7 cellular contexts compared by ENCODE assay signal in genomic region chr21:42615377-42615776, GRCh38. TPM values are rescaled to one million over a fixed set of nuclear protein-coding genes. Genes with fewer than 3 reads are reported as not detected.
DNase-seq lines count a peak whose midpoint lies in the region; FAIRE-seq and TF ChIP-seq lines count a peak whose summit lies in the region.
"Not testable (repeated sequence)": the region's sequence is repeated elsewhere in the genome, so short reads cannot be mapped to it uniquely, and the experiment has no call there.

No MANE protein-coding gene starts in this region.

- not testable (repeated sequence) for H3K9me2 ChIP-seq in Loucy (replicated peaks; ENCODE audit: low read depth, low read length)

- POLR2A ChIA-PET in CD8-positive, alpha-beta memory T cell (lab: Charles Lee), result interaction anchor here (1.1 kb wide), 1 partner anchor 69 kb away, joined by 3 read pairs; no protein-coding TSS in a partner anchor

- H3K4me3 ChIP-seq in BLaER1 treated with 17β-estradiol and CSF1 and Interleukin-3, amounts not matched to agents 10 nM and 100 nM; astrocyte (ENCODE audit: insufficient read depth, low read depth, low read length); parathyroid adenoma (ENCODE audit: low read depth, low read length): not testable (repeated sequence)
- peak overlapping the region; percentile 42 for H3K4me3 ChIP-seq in CD8-positive, alpha-beta memory T cell (ENCODE audit: low read length)
- H3K4me3 ChIP-seq in Loucy (ENCODE audit: low read length, poor library complexity, severe bottlenecking) (peak overlapping the region; percentile 70), kidney (ENCODE audit: low read length in 2 of 2) (peak overlapping the region in 1 of 2 donors; percentile 86)
- H3K4me3 ChIP-seq in effector memory CD4-positive, alpha-beta T cell (ENCODE audit: insufficient read depth, low read depth, low read length, poor library complexity, severe bottlenecking), result peak overlapping the region; percentile 43

- peak overlapping the region; percentile 83; the same call in 1 of the 2 replicates for H2AFZ ChIP-seq in Loucy (ENCODE audit: low read length)
- not testable (repeated sequence) for H2AFZ ChIP-seq in astrocyte (ENCODE audit: low read depth, low read length); parathyroid adenoma

- not testable (repeated sequence) for H3K4me3 Mint-ChIP-seq in CD8-positive, alpha-beta memory T cell; astrocyte (ENCODE audit: unreplicated experiment)

- H3K36me3 ChIP-seq in BLaER1 treated with 17β-estradiol and CSF1 and Interleukin-3, amounts not matched to agents 10 nM and 100 nM; CD8-positive, alpha-beta memory T cell (ENCODE audit: insufficient read depth, low read length); Loucy (ENCODE audit: insufficient read depth, low read length); astrocyte (ENCODE audit: insufficient read depth, low read length); effector memory CD4-positive, alpha-beta T cell (ENCODE audit: control insufficient read depth, insufficient read depth, low read length); kidney (ENCODE audit: control insufficient read depth in 1 of 2, insufficient read depth in 2 of 2, low read length in 2 of 2); parathyroid adenoma (ENCODE audit: control insufficient read depth, insufficient read depth, low read length): not testable (repeated sequence)

- not testable (repeated sequence) for H3K27ac ChIP-seq in BLaER1 treated with 17β-estradiol and CSF1 and Interleukin-3, amounts not matched to agents 10 nM and 100 nM; CD8-positive, alpha-beta memory T cell (ENCODE audit: low read depth, low read length); astrocyte (ENCODE audit: low read depth, low read length); effector memory CD4-positive, alpha-beta T cell (ENCODE audit: insufficient read depth, low read length, poor library complexity, severe bottlenecking); parathyroid adenoma
- H3K27ac ChIP-seq in kidney (ENCODE audit: low read depth in 2 of 2, low read length in 2 of 2), result peak overlapping the region; percentile 66 to 95

- peak overlapping the region; percentile 44 to 81 (median 72); a peak in 20 of 22 replicates for H3K4me2 ChIP-seq in BLaER1 treated with 17β-estradiol and CSF1 and Interleukin-3, amounts not matched to agents 10 nM and 100 nM
- H3K4me2 ChIP-seq in Loucy (ENCODE audit: low read depth, low read length, poor library complexity, severe bottlenecking) (peak overlapping the region; percentile 90), parathyroid adenoma (ENCODE audit: low read length) (peak overlapping the region; percentile 5)
- not testable (repeated sequence) for H3K4me2 ChIP-seq in astrocyte (ENCODE audit: low read length)

- not testable (repeated sequence) for TF ChIP-seq CTCF in Loucy (conservative IDR thresholded peaks at IDR 0.05; ENCODE audit: low read length); astrocyte (IDR thresholded peaks at IDR 0.05; ENCODE audit: insufficient read depth, low read depth, low read length); kidney (IDR thresholded peaks at IDR 0.05; ENCODE audit: borderline replicate concordance, extremely low read depth, insufficient read depth); parathyroid adenoma (IDR thresholded peaks at IDR 0.05)

- not testable (repeated sequence) for H3K9ac ChIP-seq in BLaER1 treated with 17β-estradiol and CSF1 and Interleukin-3, amounts not matched to agents 10 nM and 100 nM; Loucy (ENCODE audit: low read depth, low read length, poor library complexity, severe bottlenecking); astrocyte (ENCODE audit: low read length); parathyroid adenoma
- H3K9ac ChIP-seq in kidney (ENCODE audit: low read length in 2 of 2), result peak overlapping the region in 1 of 2 donors; percentile 98

- H3F3A ChIP-seq in Loucy (ENCODE audit: low read depth), result not testable (repeated sequence)

- peaks cover 0 to 11% (median 6%) of the 10 kb centered on the region in 5 donors for H3K9me3 Mint-ChIP-seq in CD8-positive, alpha-beta memory T cell
- H3K9me3 Mint-ChIP-seq in astrocyte (ENCODE audit: unreplicated experiment), result not testable (repeated sequence)

- peaks cover 55 to 80% (median 74%) of the 10 kb centered on the region in 11 experiments for H3K27me3 ChIP-seq in BLaER1 treated with 17β-estradiol and CSF1 and Interleukin-3, amounts not matched to agents 10 nM and 100 nM
- H3K27me3 ChIP-seq in CD8-positive, alpha-beta memory T cell (ENCODE audit: insufficient read depth, low read length, poor library complexity, severe bottlenecking); Loucy (ENCODE audit: insufficient read depth, low read length, poor library complexity, severe bottlenecking); effector memory CD4-positive, alpha-beta T cell (replicated peaks; ENCODE audit: control insufficient read depth, insufficient read depth, low read length, poor library complexity, severe bottlenecking); parathyroid adenoma (ENCODE audit: control insufficient read depth, insufficient read depth, low read length): not testable (repeated sequence)
- H3K27me3 ChIP-seq in astrocyte (ENCODE audit: insufficient read depth, low read length), result peaks cover 17% of the 10 kb centered on the region

- intact Hi-C loops in kidney (cut with DNase I), result not testable (repeated sequence)

- not testable (repeated sequence) for H4K20me1 ChIP-seq in BLaER1 treated with 17β-estradiol and CSF1 and Interleukin-3, amounts not matched to agents 10 nM and 100 nM; Loucy (ENCODE audit: insufficient read depth, low read length, poor library complexity, severe bottlenecking); astrocyte (ENCODE audit: insufficient read depth, low read length)

- peak in 1 of 5 donors; percentile 17 for DNase-seq in CD8-positive, alpha-beta memory T cell
- not testable (repeated sequence) for DNase-seq in astrocyte (ENCODE audit: low read depth); effector memory CD4-positive, alpha-beta T cell; kidney

- H3K4me1 ChIP-seq in BLaER1 treated with 17β-estradiol and CSF1 and Interleukin-3, amounts not matched to agents 10 nM and 100 nM, result peaks cover 5 to 17% (median 12%) of the 10 kb centered on the region in 10 experiments
- peaks cover 30% of the 10 kb centered on the region for H3K4me1 ChIP-seq in CD8-positive, alpha-beta memory T cell (ENCODE audit: insufficient read depth, low read length)
- H3K4me1 ChIP-seq in Loucy (ENCODE audit: insufficient read depth, low read length, poor library complexity, severe bottlenecking) (peaks cover 26% of the 10 kb centered on the region), kidney (ENCODE audit: control insufficient read depth in 1 of 2, insufficient read depth in 1 of 2, low read depth in 1 of 2, low read length in 2 of 2) (peaks cover 14 to 18% of the 10 kb centered on the region in 2 donors)
- not testable (repeated sequence) for H3K4me1 ChIP-seq in astrocyte (ENCODE audit: insufficient read depth, low read length); parathyroid adenoma
- peaks cover 26% of the 10 kb centered on the region for H3K4me1 ChIP-seq in effector memory CD4-positive, alpha-beta T cell (ENCODE audit: control insufficient read depth, insufficient read depth, low read length, poor library complexity, severe bottlenecking)

- CTCF ChIA-PET in CD8-positive, alpha-beta memory T cell (lab: Charles Lee), result interaction anchor here (1.0 kb wide), 1 partner anchor 22 kb away, joined by 4 read pairs; no protein-coding TSS in a partner anchor

- H3K9me3 ChIP-seq in BLaER1 treated with 17β-estradiol and CSF1 and Interleukin-3, amounts not matched to agents 10 nM and 100 nM (replicated peaks in 1 of 11), result peaks cover 24 to 34% (median 31%) of the 10 kb centered on the region in 11 experiments
- not testable (repeated sequence) for H3K9me3 ChIP-seq in CD8-positive, alpha-beta memory T cell (ENCODE audit: low read length); Loucy (ENCODE audit: insufficient read depth, low read depth, low read length); astrocyte (ENCODE audit: insufficient read depth, low read depth, low read length); effector memory CD4-positive, alpha-beta T cell (ENCODE audit: control insufficient read depth, low read length); kidney (ENCODE audit: control insufficient read depth in 1 of 2, low read length in 2 of 2); parathyroid adenoma (ENCODE audit: control insufficient read depth, low read length)

- H3K79me2 ChIP-seq in Loucy (ENCODE audit: insufficient read depth, low read length); astrocyte (ENCODE audit: insufficient read depth, low read length); parathyroid adenoma: not testable (repeated sequence)

- not testable (repeated sequence) for H3K27ac Mint-ChIP-seq in CD8-positive, alpha-beta memory T cell; astrocyte (ENCODE audit: unreplicated experiment)

- H3K4me1 Mint-ChIP-seq in CD8-positive, alpha-beta memory T cell; astrocyte (ENCODE audit: low read depth, unreplicated experiment): not testable (repeated sequence)

- H3K27me3 Mint-ChIP-seq in CD8-positive, alpha-beta memory T cell, result peaks cover 8 to 25% of the 10 kb centered on the region in 2 donors
- H3K27me3 Mint-ChIP-seq in astrocyte (ENCODE audit: low read depth, unreplicated experiment), result peaks cover 26% of the 10 kb centered on the region

- not testable (repeated sequence) for H3K36me3 Mint-ChIP-seq in CD8-positive, alpha-beta memory T cell; astrocyte (ENCODE audit: low read depth, unreplicated experiment)

- peak; percentile 71 for FAIRE-seq in astrocyte (lab: Jason Lieb, UNC)
- not testable (repeated sequence) for FAIRE-seq in kidney (lab: Jason Lieb, UNC)

RNA-seq across cellular contexts. Expression of gene PDE9A, which starts 38.0 kb away (rescaled TPM):
- 1 to 10 TPM; 1.5 to 2.6 TPM for total RNA-seq in CD8-positive, alpha-beta memory T cell
- 1.7 TPM for polyA plus RNA-seq in CD8-positive, alpha-beta memory T cell
- total RNA-seq in astrocyte (6.2 and 7.8 TPM in 2 replicates), kidney (39.0 TPM)
- 30.1 TPM for polyA plus RNA-seq in kidney (ENCODE audit: insufficient read depth, low read depth, low replicate concordance)
